In genomic region chr12:8065991-8066594, GRCh38 we compare ENCODE assay signal across 9 cellular contexts.
DNase-seq lines count a peak whose midpoint lies in the region; ATAC-seq lines count a peak whose summit lies in the region.
"Had no signal": no experiment of that assay in that cellular context is flagged by ENCODE, and none has a peak within 500 bp of the region (broad histone marks: within the 10 kb centered on the region; RNA-seq: fewer than 3 reads in every experiment).

Gene C3AR1 (minus strand): TSS chr12:8066359. CDS start chr12:8060185, 6,174 bp downstream.

- no peaks in the 10 kb centered on the region for H3K9me3 ChIP-seq in mucosa of stomach (ENCODE audit: control insufficient read depth, low read length)

- peak; percentile 45 for DNase-seq in T-helper 2 cell treated with Interferon-gamma antibody and Interleukin-4, amounts not matched to agents 5 μg/mL and 100 μg/mL, for 36 hours (ENCODE audit: low spot score)
- DNase-seq in dedifferentiated amniotic fluid mesenchymal stem cell (ENCODE audit: extremely low spot score) (peak; percentile 25), NCI-H2107 treated with DMSO at 0.1 percent for 48 hours (lab: John Stamatoyannopoulos, UW; ENCODE audit: unreplicated experiment) (no peak), hippocampal formation (lab: John Stamatoyannopoulos, UW) (no peak)

- H3K27ac Mint-ChIP-seq in T-helper 2 cell treated with Interferon-gamma antibody and Interleukin-4, amounts not matched to agents 5 μg/mL and 100 μg/mL, for 36 hours: peak within 1 kb of the TSS; percentile 83
- H3K27ac Mint-ChIP-seq: IgD-negative memory B cell had no signal

- no peaks in the 10 kb centered on the region for H3K27me3 Mint-ChIP-seq in T-helper 2 cell treated with Interferon-gamma antibody and Interleukin-4, amounts not matched to agents 5 μg/mL and 100 μg/mL, for 36 hours (ENCODE audit: low read depth)

- H3K4me1 ChIP-seq in mucosa of stomach (ENCODE audit: control insufficient read depth, insufficient read depth, low read length): no peaks in the 10 kb centered on the region

- H3K36me3 Mint-ChIP-seq in T-helper 2 cell treated with Interferon-gamma antibody and Interleukin-4, amounts not matched to agents 5 μg/mL and 100 μg/mL, for 36 hours (ENCODE audit: low read depth): no peaks in the 10 kb centered on the region
- H3K36me3 Mint-ChIP-seq: IgD-negative memory B cell had no signal

- no peaks in the 10 kb centered on the region for H3K9me3 Mint-ChIP-seq in T-helper 2 cell treated with Interferon-gamma antibody and Interleukin-4, amounts not matched to agents 5 μg/mL and 100 μg/mL, for 36 hours
- H3K9me3 Mint-ChIP-seq: IgD-negative memory B cell had no signal

- H3K4me3 Mint-ChIP-seq in T-helper 2 cell treated with Interferon-gamma antibody and Interleukin-4, amounts not matched to agents 5 μg/mL and 100 μg/mL, for 36 hours: peak within 1 kb of the TSS; percentile 70

- peak within 1 kb of the TSS; percentile 10 for H3K9ac ChIP-seq in mucosa of stomach (ENCODE audit: low read length)

- H3K4me1 Mint-ChIP-seq in T-helper 2 cell treated with Interferon-gamma antibody and Interleukin-4, amounts not matched to agents 5 μg/mL and 100 μg/mL, for 36 hours (ENCODE audit: low read depth): peaks cover 29% of the 10 kb centered on the region

- no peaks in the 10 kb centered on the region for H3K36me3 ChIP-seq in mucosa of stomach (ENCODE audit: control insufficient read depth, insufficient read depth, low read length)

- ATAC-seq in GM18499 (IDR thresholded peaks at IDR 0.05; ENCODE audit: insufficient read depth, unreplicated experiment) (peak; percentile 88), HG03175 (IDR thresholded peaks at IDR 0.05; ENCODE audit: unreplicated experiment) (peak; percentile 63), HG03457 (IDR thresholded peaks at IDR 0.05; ENCODE audit: unreplicated experiment) (no peak)

- no peaks in the 10 kb centered on the region for H3K27me3 ChIP-seq in mucosa of stomach (ENCODE audit: control insufficient read depth, insufficient read depth, low read length)

- no peak within 1 kb of the TSS for H3K4me3 ChIP-seq in mucosa of stomach (ENCODE audit: low read length)

Comparison
In these comparisons a context has a peak if more than half of its experiments do, and no peak if none do; other contexts are left out.
1. DNase-seq: peak in T-helper 2 cell treated with Interferon-gamma antibody and Interleukin-4, amounts not matched to agents 5 μg/mL and 100 μg/mL, for 36 hours (single experiment) and dedifferentiated amniotic fluid mesenchymal stem cell (single experiment); none in NCI-H2107 treated with DMSO at 0.1 percent for 48 hours (single experiment) and hippocampal formation (0 of 2).